8 cellular contexts compared by ENCODE assay signal in the genomic region with DNA sequence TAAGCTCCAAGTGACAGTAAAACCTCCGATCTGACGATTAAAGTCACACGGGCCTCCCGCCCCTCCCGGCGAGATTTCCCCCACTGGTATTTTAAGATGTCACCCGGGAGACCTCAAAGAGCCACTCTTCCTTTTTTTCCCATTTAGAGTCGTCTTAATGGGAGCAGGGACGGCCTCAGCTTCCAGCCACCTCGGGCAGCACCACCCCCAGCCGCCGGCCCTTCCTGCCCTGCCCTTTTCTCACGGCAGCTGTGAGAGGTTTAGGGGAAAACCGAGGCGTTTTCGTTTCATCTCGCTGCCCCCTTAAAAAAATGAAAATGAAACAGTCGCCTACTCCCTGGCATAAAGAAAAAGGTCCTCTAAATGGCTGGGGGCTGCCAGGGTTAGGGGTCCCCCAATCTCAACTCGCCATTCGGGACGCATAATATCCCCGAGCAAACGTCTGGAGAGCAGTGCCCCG. TPM values are rescaled to one million over a fixed set of nuclear protein-coding genes. Genes with fewer than 3 reads are reported as not detected.
DNase-seq lines count a peak whose midpoint lies in the region; ATAC-seq, FAIRE-seq and TF ChIP-seq lines count a peak whose summit lies in the region.

No MANE protein-coding gene starts in this region.

- H3K27ac Mint-ChIP-seq in activated CD4-positive, alpha-beta T cell treated with anti-CD3 and anti-CD28 coated beads, Interleukin-2, amount 10 ng/mL, durations not matched to agents 7 days and 5 days = peak overlapping the region; percentile 85
- H3K27ac Mint-ChIP-seq in stimulated activated naive CD8-positive, alpha-beta T cell treated with anti-CD3 and anti-CD28 coated beads, Interleukin-15, amount 100 ng/mL, for 72 hours = peak overlapping the region; percentile 91 to 98

- intact Hi-C loops in heart right ventricle (cut with DNase I) = loop anchor here in 2 of 10 donors (10.0 kb wide), 2 partner anchors 266 to 276 kb away; no protein-coding TSS in a partner anchor
- intact Hi-C loops in Right ventricle myocardium inferior (cut with DNase I) = no loop called here
- intact Hi-C loops in kidney (cut with DNase I) = no loop called here

- H3K9me3 Mint-ChIP-seq in activated CD4-positive, alpha-beta T cell treated with anti-CD3 and anti-CD28 coated beads, Interleukin-2, amount 10 ng/mL, durations not matched to agents 7 days and 5 days = no peaks in the 10 kb centered on the region
- H3K9me3 Mint-ChIP-seq in stimulated activated naive CD8-positive, alpha-beta T cell treated with anti-CD3 and anti-CD28 coated beads, Interleukin-15, amount 100 ng/mL, for 72 hours = no peaks in the 10 kb centered on the region

- POLR2A ChIA-PET in activated CD4-positive, alpha-beta T cell treated with anti-CD3 and anti-CD28 coated beads, Interleukin-2, amount 10 ng/mL, durations not matched to agents 7 days and 5 days (lab: Charles Lee) = no interaction called here

- H2AFZ ChIP-seq in hepatocyte = peak overlapping the region; percentile 45

- H3K9me2 ChIP-seq in hepatocyte (replicated peaks; ENCODE audit: insufficient read depth) = no peaks in the 10 kb centered on the region

- no peaks in the 10 kb centered on the region for H3K27me3 Mint-ChIP-seq in activated CD4-positive, alpha-beta T cell treated with anti-CD3 and anti-CD28 coated beads, Interleukin-2, amount 10 ng/mL, durations not matched to agents 7 days and 5 days
- no peaks in the 10 kb centered on the region for H3K27me3 Mint-ChIP-seq in stimulated activated naive CD8-positive, alpha-beta T cell treated with anti-CD3 and anti-CD28 coated beads, Interleukin-15, amount 100 ng/mL, for 72 hours

- CTCF ChIA-PET in activated CD4-positive, alpha-beta T cell treated with anti-CD3 and anti-CD28 coated beads, Interleukin-2, amount 10 ng/mL, durations not matched to agents 7 days and 5 days (lab: Charles Lee) = interaction anchor here (0.6 to 9.2 kb wide), 6 partner anchors 60 to 1025 kb away, joined by 3 to 51 read pairs (median 6); no protein-coding TSS in a partner anchor

- FAIRE-seq in kidney (lab: Jason Lieb, UNC) = no peak

- H3K79me2 ChIP-seq in hepatocyte = no peaks in the 10 kb centered on the region

- H3K27ac ChIP-seq in heart right ventricle = peak overlapping the region in 2 of 10 donors; percentile 3 to 91
- no peak overlapping the region for H3K27ac ChIP-seq in hepatocyte
- H3K27ac ChIP-seq in kidney (ENCODE audit: low read depth in 2 of 2, low read length in 2 of 2) = no peak overlapping the region

- H3K9me3 ChIP-seq in heart right ventricle (no peaks in the 10 kb centered on the region), hepatocyte (ENCODE audit: low read depth) (no peaks in the 10 kb centered on the region), kidney (ENCODE audit: control insufficient read depth in 1 of 2, low read length in 2 of 2) (no peaks in the 10 kb centered on the region)

- peak in 1 of 8 donors; percentile 10 for ATAC-seq in heart right ventricle
- ATAC-seq in Right ventricle myocardium inferior = no peak
- ATAC-seq in stimulated activated naive CD8-positive, alpha-beta T cell treated with anti-CD3 and anti-CD28 coated beads, Interleukin-15, amount 100 ng/mL, for 72 hours = no peak
- no peak for ATAC-seq in GM18867 (IDR thresholded peaks at IDR 0.05; ENCODE audit: unreplicated experiment)

- H3K36me3 ChIP-seq in heart right ventricle (no peaks in the 10 kb centered on the region), hepatocyte (replicated peaks; ENCODE audit: insufficient read depth, low read depth) (no peaks in the 10 kb centered on the region), kidney (ENCODE audit: control insufficient read depth in 1 of 2, insufficient read depth in 2 of 2, low read length in 2 of 2) (no peaks in the 10 kb centered on the region)

- H3K27me3 ChIP-seq in heart right ventricle (peaks cover 59 to 98% (median 97%) of the 10 kb centered on the region in 7 donors), hepatocyte (peaks cover 88% of the 10 kb centered on the region)

- peak overlapping the region; percentile 94 for H3K4me3 Mint-ChIP-seq in activated CD4-positive, alpha-beta T cell treated with anti-CD3 and anti-CD28 coated beads, Interleukin-2, amount 10 ng/mL, durations not matched to agents 7 days and 5 days
- peak overlapping the region; percentile 96 to 98 for H3K4me3 Mint-ChIP-seq in stimulated activated naive CD8-positive, alpha-beta T cell treated with anti-CD3 and anti-CD28 coated beads, Interleukin-15, amount 100 ng/mL, for 72 hours

- peak overlapping the region; percentile 68 for H3K4me2 ChIP-seq in hepatocyte

- H3K9ac ChIP-seq in kidney (ENCODE audit: low read length in 2 of 2) = no peak overlapping the region

- TF ChIP-seq CTCF in heart right ventricle (IDR thresholded peaks at IDR 0.05) (no peak), hepatocyte (IDR thresholded peaks at IDR 0.05; ENCODE audit: poor library complexity) (no peak), kidney (IDR thresholded peaks at IDR 0.05; ENCODE audit: borderline replicate concordance, extremely low read depth, insufficient read depth) (no peak)

- H4K20me1 ChIP-seq in hepatocyte (ENCODE audit: insufficient read depth, poor library complexity, severe bottlenecking) = no peaks in the 10 kb centered on the region

- WGBS in heart right ventricle, 2 donors = 3 to 5% methylated on average over 24 of the region's 24 CpGs
- 4% methylated on average over 24 of the region's 24 CpGs for WGBS in hepatocyte (ENCODE audit: low lambda C conversion rate, missing lambda C conversion rate)

- H3K4me3 ChIP-seq in heart right ventricle (peak overlapping the region in 8 of 10 donors; percentile 3 to 65 (median 33)), hepatocyte (no peak overlapping the region), kidney (ENCODE audit: low read length in 2 of 2) (no peak overlapping the region)

- DNase-seq in heart right ventricle (no peak), Right ventricle myocardium inferior (ENCODE audit: missing footprints) (no peak), hepatocyte (ENCODE audit: low spot score) (no peak), kidney (no peak), NCI-H69 (lab: John Stamatoyannopoulos, UW) (no peak)
- peak; percentile 65 for DNase-seq in activated CD4-positive, alpha-beta T cell treated with anti-CD3 and anti-CD28 coated beads, Interleukin-2, amount 10 ng/mL, durations not matched to agents 7 days and 5 days
- no peak for DNase-seq in stimulated activated naive CD8-positive, alpha-beta T cell treated with anti-CD3 and anti-CD28 coated beads, Interleukin-15, amount 100 ng/mL, for 72 hours

- peaks cover 65% of the 10 kb centered on the region for H3K36me3 Mint-ChIP-seq in activated CD4-positive, alpha-beta T cell treated with anti-CD3 and anti-CD28 coated beads, Interleukin-2, amount 10 ng/mL, durations not matched to agents 7 days and 5 days (ENCODE audit: low read depth)

- H3K4me1 Mint-ChIP-seq in activated CD4-positive, alpha-beta T cell treated with anti-CD3 and anti-CD28 coated beads, Interleukin-2, amount 10 ng/mL, durations not matched to agents 7 days and 5 days = peaks cover 66% of the 10 kb centered on the region
- peaks cover 76% of the 10 kb centered on the region for H3K4me1 Mint-ChIP-seq in stimulated activated naive CD8-positive, alpha-beta T cell treated with anti-CD3 and anti-CD28 coated beads, Interleukin-15, amount 100 ng/mL, for 72 hours

- peaks cover 5 to 61% (median 26%) of the 10 kb centered on the region in 9 donors for H3K4me1 ChIP-seq in heart right ventricle
- H3K4me1 ChIP-seq in hepatocyte (ENCODE audit: insufficient read depth) = peaks cover 20% of the 10 kb centered on the region
- peaks cover 0 to 6% of the 10 kb centered on the region in 2 donors for H3K4me1 ChIP-seq in kidney (ENCODE audit: control insufficient read depth in 1 of 2, insufficient read depth in 1 of 2, low read depth in 1 of 2, low read length in 2 of 2)

RNA-seq across cellular contexts. Expression of a gene that starts 1.4 kb away (rescaled TPM):
- 1 to 10 TPM in 2 of 10 donors, under 1 TPM in 8; 0.15 to 5.9 (median 0.40) TPM for total RNA-seq in heart right ventricle
- polyA plus RNA-seq in heart right ventricle = under 1 TPM; 0.07 to 0.35 TPM
- total RNA-seq in Right ventricle myocardium inferior = 1.8 TPM
- total RNA-seq in activated CD4-positive, alpha-beta T cell treated with anti-CD3 and anti-CD28 coated beads, Interleukin-2, amount 10 ng/mL, durations not matched to agents 7 days and 5 days = 100 to 1,000 TPM; 108 to 125 TPM
- total RNA-seq in hepatocyte = 0.13 and 0.28 TPM in 2 replicates
- 0.16 and 0.67 TPM in 2 replicates for polyA plus RNA-seq in hepatocyte
- 7.9 TPM for total RNA-seq in kidney
- polyA plus RNA-seq in kidney (ENCODE audit: insufficient read depth, low read depth, low replicate concordance) = 0.47 TPM

Comparison
In these comparisons a context has a peak if more than half of its experiments do, and no peak if none do; other contexts are left out.
1. H3K4me3 ChIP-seq: peak in heart right ventricle (8 of 10); none in hepatocyte (single experiment) and kidney (0 of 2).
2. RNA of a gene that starts 1.4 kb away (total RNA-seq): 108 to 125 TPM in activated CD4-positive, alpha-beta T cell treated with anti-CD3 and anti-CD28 coated beads, Interleukin-2, amount 10 ng/mL, durations not matched to agents 7 days and 5 days; 7.9 TPM in kidney (single experiment), 1.8 TPM in Right ventricle myocardium inferior (single experiment), 0.15 to 5.9 TPM in heart right ventricle and 0.13 to 0.28 TPM in hepatocyte; every median in the first group is over 10 times any median in the second.